Comparison of ENCODE assay signal across 1 cellular context in genomic region chr1:65480684-65481405, GRCh38.
TF ChIP-seq lines count a peak whose summit lies in the region.

No MANE protein-coding gene starts in this region.

TF ChIP-seq in K562, 482 proteins besides CTCF, POLR2A, EP300 and RAD21 (continued from another document and continues in another):
- TF ChIP-seq SFPQ (IDR thresholded peaks at IDR 0.05; ENCODE audit: low read depth, low read length) (no peak), ZFP91 (CRISPR knock-in tag; IDR thresholded peaks at IDR 0.05) (no peak), ZNF668 (CRISPR knock-in tag; IDR thresholded peaks at IDR 0.05) (peak; percentile 6; the same call in 1 of the 2 replicates), ZSCAN32 (CRISPR knock-in tag; IDR thresholded peaks at IDR 0.05) (no peak), ZEB2 (IDR thresholded peaks at IDR 0.05) (peak; percentile 89), KLF13 (tag; IDR thresholded peaks at IDR 0.05; ENCODE audit: borderline replicate concordance, low read depth) (no peak), EHMT2 (IDR thresholded peaks at IDR 0.05) (0 out of 2 replicates have a peak, but pooled peaks have one; percentile 60), IRF1 (CRISPR knock-in tag; IDR thresholded peaks at IDR 0.05; ENCODE audit: borderline replicate concordance) (no peak), ZNF57 (CRISPR knock-in tag; IDR thresholded peaks at IDR 0.05) (no peak), DEAF1 (CRISPR knock-in tag; IDR thresholded peaks at IDR 0.05) (no peak), ZC3H4 (CRISPR knock-in tag; IDR thresholded peaks at IDR 0.05; ENCODE audit: borderline replicate concordance) (no peak), ARNT (IDR thresholded peaks at IDR 0.05) (peak in 1 of 2 experiments; percentile 84; a peak in 2 of 4 replicates), MECOM (CRISPR knock-in tag; IDR thresholded peaks at IDR 0.05) (peak; percentile 83), ZNF146 (CRISPR knock-in tag; IDR thresholded peaks at IDR 0.05; ENCODE audit: unreplicated experiment) (no peak), ZBTB5 (IDR thresholded peaks at IDR 0.05) (no peak), ETS2 (tag; IDR thresholded peaks at IDR 0.05; ENCODE audit: borderline replicate concordance, poor library complexity, severe bottlenecking) (no peak), ZBTB2 (IDR thresholded peaks at IDR 0.05) (peak; percentile 26; the same call in 1 of the 2 replicates), HES1 (IDR thresholded peaks at IDR 0.05; ENCODE audit: low read depth) (peak; percentile 54; the same call in 1 of the 2 replicates), HNRNPUL1 (IDR thresholded peaks at IDR 0.05; ENCODE audit: low read length) (no peak), POLR2B (IDR thresholded peaks at IDR 0.05; ENCODE audit: low read depth, partially characterized antibody) (peak; percentile 82), ZNF561 (CRISPR knock-in tag; conservative IDR thresholded peaks at IDR 0.05) (no peak), CGGBP1 (CRISPR knock-in tag; IDR thresholded peaks at IDR 0.05) (no peak), EGR1 (conservative IDR thresholded peaks at IDR 0.05) (no peak; the same call in 1 of the 2 replicates), MCM3 (IDR thresholded peaks at IDR 0.05) (no peak), ZNF124 (CRISPR knock-in tag; IDR thresholded peaks at IDR 0.05) (no peak), TSHZ1 (CRISPR knock-in tag; IDR thresholded peaks at IDR 0.05) (no peak), ZBTB9 (CRISPR knock-in tag; IDR thresholded peaks at IDR 0.05) (no peak), MTA2 (IDR thresholded peaks at IDR 0.05; ENCODE audit: low read depth) (peak; percentile 81), POLR3A (IDR thresholded peaks at IDR 0.05; ENCODE audit: borderline replicate concordance, extremely low read depth, insufficient read depth, insufficient read length) (no peak), KDM4B (IDR thresholded peaks at IDR 0.05; ENCODE audit: borderline replicate concordance in 2 of 2, low read depth in 1 of 2) (no peak), RBBP5 (IDR thresholded peaks at IDR 0.05; ENCODE audit: borderline replicate concordance, insufficient read depth, low read length, poor library complexity, severe bottlenecking) (no peak), XRCC3 (IDR thresholded peaks at IDR 0.05) (no peak), CHAMP1 (IDR thresholded peaks at IDR 0.05) (peak; percentile 84), FUS (optimal IDR thresholded peaks at IDR 0.05; ENCODE audit: low read depth, low read length) (no peak), MAFK (IDR thresholded peaks at IDR 0.05; ENCODE audit: low read length) (no peak), DIDO1 (tag; IDR thresholded peaks at IDR 0.05; ENCODE audit: low read depth) (no peak), SMARCA5 (IDR thresholded peaks at IDR 0.05) (no peak), SAP30 (IDR thresholded peaks at IDR 0.05; ENCODE audit: borderline replicate concordance, insufficient read depth, low read depth, low read length, poor library complexity, severe bottlenecking) (peak; percentile 53), RUNX1 (IDR thresholded peaks at IDR 0.05; ENCODE audit: low read depth) (no peak), HIVEP1 (CRISPR knock-in tag; IDR thresholded peaks at IDR 0.05) (no peak), RBM22 (IDR thresholded peaks at IDR 0.05; ENCODE audit: low read depth, low read length, poor library complexity, severe bottlenecking) (no peak), NELFE (IDR thresholded peaks at IDR 0.05; ENCODE audit: insufficient read depth, insufficient read length) (no peak)
